ENCODE assay signal across 10 cellular contexts in genomic region chr2:47274054-47274779, GRCh38.
DNase-seq lines count a peak whose midpoint lies in the region; ATAC-seq and TF ChIP-seq lines count a peak whose summit lies in the region.
"Had no signal": no experiment of that assay in that cellular context is flagged by ENCODE, and none has a peak within 500 bp of the region (broad histone marks: within the 10 kb centered on the region; RNA-seq: fewer than 3 reads in every experiment).

No MANE protein-coding gene starts in this region.

- no peak for TF ChIP-seq CTCF in cardiac fibroblast (IDR thresholded peaks at IDR 0.05; ENCODE audit: low read depth, low read length)

- peaks cover 0 to 1% (median 0%) of the 10 kb centered on the region in 8 donors for H3K9me3 Mint-ChIP-seq in CD4-positive, alpha-beta memory T cell
- H3K9me3 Mint-ChIP-seq: activated T-cell treated with anti-CD3 and anti-CD28 coated beads, Interleukin-2, amount 50 U/mL, for 72 hours had no signal

- H3K27ac ChIP-seq in temporal lobe (ENCODE audit: low read depth, low read length) = peak overlapping the region; percentile 92
- no peak overlapping the region for H3K27ac ChIP-seq in CD4-positive, alpha-beta memory T cell (ENCODE audit: low read depth, low read length)

- no peaks in the 10 kb centered on the region for H3K36me3 Mint-ChIP-seq in CD4-positive, alpha-beta memory T cell

- peak; percentile 25 for DNase-seq in M059J (ENCODE audit: low read depth)
- peak; percentile 69 to 77 for DNase-seq in cardiac fibroblast (ENCODE audit: low read depth in 2 of 2)
- DNase-seq in kidney tubule cell (ENCODE audit: low spot score) = peak; percentile 63
- no peak for DNase-seq in GOT3 (lab: John Stamatoyannopoulos, UW)
- no peak for DNase-seq in CD4-positive, alpha-beta memory T cell
- DNase-seq: activated T-cell treated with anti-CD3 and anti-CD28 coated beads, Interleukin-2, amount 50 U/mL, for 72 hours; NCI-H2081 treated with DMSO at 0.1 percent for 48 hours; occipital lobe had no signal

- POLR2A ChIA-PET in CD4-positive, alpha-beta memory T cell (lab: Charles Lee; ENCODE audit: partially characterized antibody) = no interaction called here

- CTCF ChIA-PET in CD4-positive, alpha-beta memory T cell (lab: Charles Lee; ENCODE audit: partially characterized antibody) = interaction anchor here (1.0 to 1.5 kb wide), 2 partner anchors 147 to 251 kb away, joined by 3 to 4 read pairs; no protein-coding TSS in a partner anchor

- no peaks in the 10 kb centered on the region for H3K4me1 ChIP-seq in CD4-positive, alpha-beta memory T cell (ENCODE audit: insufficient read depth, low read length)

- peaks cover 0 to 8% (median 3%) of the 10 kb centered on the region in 4 donors for H3K4me1 Mint-ChIP-seq in CD4-positive, alpha-beta memory T cell

- intact Hi-C loops in CD4-positive, alpha-beta memory T cell (cut with micrococcal nuclease) = no loop called here

- no peaks in the 10 kb centered on the region for H3K27me3 ChIP-seq in CD4-positive, alpha-beta memory T cell (ENCODE audit: insufficient read depth, low read length)

- H3K4me3 ChIP-seq in cardiac fibroblast (replicated peaks in 1 of 2; ENCODE audit: low read depth in 2 of 2, low read length in 2 of 2) = no peak overlapping the region
- no peak overlapping the region for H3K4me3 ChIP-seq in CD4-positive, alpha-beta memory T cell (ENCODE audit: low read length in 2 of 2)

- H3K27me3 Mint-ChIP-seq in CD4-positive, alpha-beta memory T cell = no peaks in the 10 kb centered on the region

- no peaks in the 10 kb centered on the region for H3K9me3 ChIP-seq in CD4-positive, alpha-beta memory T cell (ENCODE audit: control insufficient read depth in 1 of 2, low read length in 2 of 2)

- no peak for ATAC-seq in HG03139 (IDR thresholded peaks at IDR 0.05; ENCODE audit: unreplicated experiment)
- ATAC-seq: activated T-cell treated with anti-CD3 and anti-CD28 coated beads, Interleukin-2, amount 50 U/mL, for 72 hours had no signal

- no peaks in the 10 kb centered on the region for H3K36me3 ChIP-seq in CD4-positive, alpha-beta memory T cell (ENCODE audit: insufficient read depth, low read length)

- no peak overlapping the region for H3K4me3 Mint-ChIP-seq in CD4-positive, alpha-beta memory T cell
- H3K4me3 Mint-ChIP-seq: activated T-cell treated with anti-CD3 and anti-CD28 coated beads, Interleukin-2, amount 50 U/mL, for 72 hours had no signal

- H3K27ac Mint-ChIP-seq in CD4-positive, alpha-beta memory T cell = no peak overlapping the region
- H3K27ac Mint-ChIP-seq: activated T-cell treated with anti-CD3 and anti-CD28 coated beads, Interleukin-2, amount 50 U/mL, for 72 hours had no signal

Comparison
In these comparisons a context has a peak if more than half of its experiments do, and no peak if none do; other contexts are left out.
1. DNase-seq: peak in M059J (single experiment), cardiac fibroblast (2 of 2) and kidney tubule cell (single experiment); none in GOT3 (single experiment) and CD4-positive, alpha-beta memory T cell (0 of 5).